In genomic region chr11:133406493-133406892, GRCh38 we compare ENCODE assay signal across 5 cellular contexts.
"Had no signal": no experiment of that assay in that cellular context is flagged by ENCODE, and none has a peak within 500 bp of the region (broad histone marks: within the 10 kb centered on the region; RNA-seq: fewer than 3 reads in every experiment).

No MANE protein-coding gene starts in this region.

- DNase-seq: H9, HCEC 1CT, KBM-7 had no signal

- ATAC-seq: GM23338, HepG2 had no signal

- H3K4me3 ChIP-seq: GM23338 had no signal
